ENCODE assay signal across 7 cellular contexts in the genomic region with DNA sequence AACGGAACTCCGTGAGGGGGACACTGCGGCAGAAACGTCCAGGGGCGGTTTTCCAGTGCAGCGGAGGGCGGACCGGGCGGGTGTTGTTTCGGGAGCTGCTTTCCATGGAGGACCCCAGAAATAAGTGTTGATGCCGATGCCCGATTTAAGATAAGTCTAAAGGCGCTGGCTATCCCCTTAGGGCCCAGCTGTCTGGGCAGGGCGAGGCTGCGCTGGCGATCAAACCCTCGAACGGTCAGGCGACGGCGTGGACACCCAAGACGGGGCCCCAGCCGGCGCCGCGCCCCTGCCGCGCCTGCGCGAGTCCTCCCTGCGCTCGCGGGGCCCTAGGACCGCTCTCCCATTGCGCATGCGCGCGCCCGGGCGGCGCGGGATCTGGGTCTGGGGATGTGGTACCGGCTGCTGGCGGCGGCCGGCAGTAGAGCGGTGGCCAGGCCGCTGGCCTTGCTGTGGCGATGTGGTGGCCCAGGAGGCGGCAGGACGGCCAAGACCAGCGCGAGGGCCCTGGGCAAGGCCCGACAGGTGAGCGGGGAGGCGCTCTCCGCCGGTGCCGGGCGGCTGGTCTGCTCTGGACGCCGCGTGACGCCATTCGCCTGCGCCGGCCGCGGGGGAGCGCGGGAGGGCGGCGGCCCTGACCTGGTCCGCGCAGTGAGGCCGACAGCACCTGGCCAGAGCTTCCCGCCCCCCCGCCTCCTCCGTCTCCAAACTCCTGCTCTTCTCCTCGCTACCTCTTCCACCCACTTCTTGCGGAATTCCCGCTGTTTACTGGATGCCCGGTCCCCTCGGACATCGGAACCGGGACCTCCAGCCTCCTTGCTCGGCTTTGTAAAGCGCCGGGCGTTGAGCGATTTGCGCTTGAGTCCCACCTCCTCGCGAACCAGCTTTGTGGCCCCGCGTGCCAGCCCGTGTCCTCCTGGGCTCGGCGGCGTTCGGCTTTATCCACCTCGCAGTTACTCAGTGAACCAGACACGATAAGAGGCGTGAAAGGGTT.
DNase-seq lines count a peak whose midpoint lies in the region; ATAC-seq and TF ChIP-seq lines count a peak whose summit lies in the region.

No MANE protein-coding gene starts in this region.

- ATAC-seq in GM18498 (IDR thresholded peaks at IDR 0.05; ENCODE audit: unreplicated experiment) (peak; percentile 88), HG02840 (IDR thresholded peaks at IDR 0.05; ENCODE audit: low FRiP score, unreplicated experiment) (peak; percentile 91)

- in situ Hi-C loops in astrocyte of the cerebellum (cut with HindIII; ENCODE audit: low sequenced_read_pairs): no loop called here

- peak; percentile 39 for DNase-seq in NCI-H1436 treated with DMSO at 0.1 percent for 48 hours (lab: John Stamatoyannopoulos, UW)
- DNase-seq in T-helper 22 cell (ENCODE audit: low read depth): peak; percentile 82
- peak; percentile 70 for DNase-seq in astrocyte of the cerebellum (ENCODE audit: low read depth)
- peak; percentile 62 to 98 (median 85) for DNase-seq in hypothalamus (lab: John Stamatoyannopoulos, UW)
- peak; percentile 49 for DNase-seq in retinal pigment epithelial cell (ENCODE audit: low read depth)

- TF ChIP-seq CTCF in astrocyte of the cerebellum (IDR thresholded peaks at IDR 0.05; ENCODE audit: low read depth, low read length, missing control alignments) (no peak), retinal pigment epithelial cell (conservative IDR thresholded peaks at IDR 0.05; ENCODE audit: low read depth, low read length) (no peak)

- peak overlapping the region; percentile 95 for H3K4me3 ChIP-seq in astrocyte of the cerebellum (ENCODE audit: low read depth, low read length)
- peak overlapping the region; percentile 90 for H3K4me3 ChIP-seq in retinal pigment epithelial cell (ENCODE audit: low read length)

Comparison
In these comparisons a context has a peak if more than half of its experiments do, and no peak if none do; other contexts are left out.
1. Peak in every context shown above with its lines: DNase-seq, ATAC-seq and H3K4me3 ChIP-seq.